ENCODE assay signal across 20 cellular contexts in genomic region chr12:116528498-116528897, GRCh38. TPM values are rescaled to one million over a fixed set of nuclear protein-coding genes. Genes with fewer than 3 reads are reported as not detected.
DNase-seq lines count a peak whose midpoint lies in the region; ATAC-seq and TF ChIP-seq lines count a peak whose summit lies in the region.
"Had no signal": no experiment of that assay in that cellular context is flagged by ENCODE, and none has a peak within 500 bp of the region (broad histone marks: within the 10 kb centered on the region; RNA-seq: fewer than 3 reads in every experiment).

No MANE protein-coding gene starts in this region.

- no peaks in the 10 kb centered on the region for H3K27me3 ChIP-seq in SK-N-SH (ENCODE audit: insufficient read depth)
- no peaks in the 10 kb centered on the region for H3K27me3 ChIP-seq in breast epithelium
- no peaks in the 10 kb centered on the region for H3K27me3 ChIP-seq in vagina
- H3K27me3 ChIP-seq in WERI-Rb-1 (ENCODE audit: insufficient read depth, low read depth, severe bottlenecking), result no peaks in the 10 kb centered on the region
- H3K27me3 ChIP-seq: thyroid gland had no signal

- H3K4me3 ChIP-seq in SK-N-SH (ENCODE audit: low read depth in 2 of 2, low read length in 1 of 2) (no peak overlapping the region), breast epithelium (no peak overlapping the region), vagina (no peak overlapping the region), WERI-Rb-1 (ENCODE audit: low read depth, low read length) (no peak overlapping the region)
- H3K4me3 ChIP-seq: heart left ventricle, thyroid gland had no signal

- H3K36me3 ChIP-seq in SK-N-SH (replicated peaks in 1 of 2; ENCODE audit: control insufficient read depth in 1 of 2, insufficient read depth in 2 of 2, low read length in 1 of 2) (no peaks in the 10 kb centered on the region), breast epithelium (no peaks in the 10 kb centered on the region), vagina (no peaks in the 10 kb centered on the region), WERI-Rb-1 (no peaks in the 10 kb centered on the region)
- H3K36me3 ChIP-seq: heart left ventricle, thyroid gland had no signal

- H3K9me2 ChIP-seq in SK-N-SH, result no peaks in the 10 kb centered on the region

- peak overlapping the region in 1 of 2 experiments; percentile 97; a peak in 2 of 4 replicates for H3K27ac ChIP-seq in SK-N-SH (ENCODE audit: low read depth in 2 of 2, low read length in 1 of 2)
- H3K27ac ChIP-seq in breast epithelium, result peak overlapping the region; percentile 69 to 80
- peak overlapping the region; percentile 49 for H3K27ac ChIP-seq in vagina
- H3K27ac ChIP-seq in WERI-Rb-1, result no peak overlapping the region
- H3K27ac ChIP-seq: thyroid gland had no signal

- H3K9me3 ChIP-seq in SK-N-SH, result no peaks in the 10 kb centered on the region
- no peaks in the 10 kb centered on the region for H3K9me3 ChIP-seq in breast epithelium
- H3K9me3 ChIP-seq in vagina, result no peaks in the 10 kb centered on the region
- H3K9me3 ChIP-seq in WERI-Rb-1 (ENCODE audit: severe bottlenecking), result no peaks in the 10 kb centered on the region
- H3K9me3 ChIP-seq: heart left ventricle, thyroid gland had no signal

- no peaks in the 10 kb centered on the region for H4K20me1 ChIP-seq in SK-N-SH (ENCODE audit: insufficient read depth)

- peak in 1 of 2 experiments; percentile 24; a peak in 1 of 4 replicates for TF ChIP-seq EP300 in SK-N-SH (IDR thresholded peaks at IDR 0.05; ENCODE audit: borderline replicate concordance in 1 of 2, low read depth in 1 of 2, low read length in 1 of 2)

- 0 out of 2 replicates have a peak overlapping the region, but pooled peaks have one; percentile 11 for H3K4me2 ChIP-seq in SK-N-SH

- no peak overlapping the region for H3K9ac ChIP-seq in SK-N-SH

- peaks cover 21% of the 10 kb centered on the region for H3F3A ChIP-seq in SK-N-SH (replicated peaks; ENCODE audit: insufficient read depth)

- peaks cover 3 to 24% of the 10 kb centered on the region in 2 experiments; a peak in 3 of 4 replicates for H3K4me1 ChIP-seq in SK-N-SH (ENCODE audit: control insufficient read depth in 1 of 2, insufficient read depth in 2 of 2, low read depth in 1 of 2, low read length in 1 of 2)
- peaks cover 4 to 7% of the 10 kb centered on the region in 2 donors for H3K4me1 ChIP-seq in breast epithelium
- H3K4me1 ChIP-seq in vagina, result peaks cover 71% of the 10 kb centered on the region

- TF ChIP-seq POLR2A in breast epithelium (IDR thresholded peaks at IDR 0.05) (no peak), vagina (IDR thresholded peaks at IDR 0.05) (no peak)

- WGBS in SK-N-SH (ENCODE audit: low lambda C conversion rate), result 85% methylated on average over 1 of the region's 1 CpG

- POLR2A ChIA-PET in SK-N-SH (lab: Yijun Ruan, JAX), result no interaction called here

- TF ChIP-seq CTCF in SK-N-SH (IDR thresholded peaks at IDR 0.05) (no peak), breast epithelium (IDR thresholded peaks at IDR 0.05) (no peak), vagina (IDR thresholded peaks at IDR 0.05) (no peak), WERI-Rb-1 (IDR thresholded peaks at IDR 0.05; ENCODE audit: low read depth, low read length) (no peak)

- no peaks in the 10 kb centered on the region for H3K79me2 ChIP-seq in SK-N-SH (ENCODE audit: insufficient read depth)

- TF ChIP-seq RAD21 in SK-N-SH (IDR thresholded peaks at IDR 0.05; ENCODE audit: low read length), result no peak

- no peak for ATAC-seq in SK-N-SH treated with all-trans-retinoic acid at 6 μM for 48 hours
- ATAC-seq: effector memory CD8-positive, alpha-beta T cell; left lobe of liver; natural killer cell had no signal

- intact Hi-C loops in breast epithelium (cut with DNase I; ENCODE audit: low total_unique reads) (loop anchor here (10.0 kb wide), 1 partner anchor 74 kb away; no protein-coding TSS in a partner anchor), vagina (cut with DNase I) (loop anchor here (10.0 kb wide), 1 partner anchor 234 kb away; no protein-coding TSS in a partner anchor)

- no peak overlapping the region for H2AFZ ChIP-seq in SK-N-SH (ENCODE audit: low read depth)

- CTCF ChIA-PET in SK-N-SH (lab: Yijun Ruan, JAX), result no interaction called here

- DNase-seq in SK-N-SH (no peak), breast epithelium (ENCODE audit: low spot score in 2 of 2) (no peak), kidney tubule cell (ENCODE audit: low spot score) (peak; percentile 35), vagina (ENCODE audit: extremely low spot score in 2 of 2) (no peak), A172 (ENCODE audit: low spot score) (no peak), WERI-Rb-1 (no peak)
- DNase-seq in activated CD4-positive, CD25-positive, alpha-beta regulatory T cell treated with anti-CD3 and anti-CD28 coated beads, Interleukin-2, amount 50 U/mL, for 72 hours, result no peak
- DNase-seq: 8988T; activated CD8-positive, alpha-beta memory T cell treated with anti-CD3 and anti-CD28 coated beads for 24 hours; activated effector memory CD4-positive, alpha-beta T cell treated with Interleukin-2 at 50 U/mL for 16 hours; effector memory CD8-positive, alpha-beta T cell; heart left ventricle; natural killer cell; NCI-H1092 treated with DMSO at 0.1 percent for 48 hours; retina; stimulated activated CD4-positive, alpha-beta T cell treated with anti-CD3 and anti-CD28 coated beads, Interleukin-2, amount 100 ng/mL, for 24 hours; stimulated activated CD8-positive, alpha-beta memory T cell treated with anti-CD3 and anti-CD28 coated beads, Interleukin-4, amount 100 ng/mL, for 48 hours; thyroid gland had no signal

TF ChIP-seq in SK-N-SH, 30 proteins besides CTCF, POLR2A, EP300 and RAD21:
- TF ChIP-seq TCF12 (IDR thresholded peaks at IDR 0.05), result no peak
- peak; percentile 70 for TF ChIP-seq PBX3 (IDR thresholded peaks at IDR 0.05)
- TF ChIP-seq MAX (IDR thresholded peaks at IDR 0.05; ENCODE audit: low read depth), result no peak
- TF ChIP-seq GATA2 (CRISPR knock-in tag; IDR thresholded peaks at IDR 0.05), result no peak

TF ChIP-seq in SK-N-SH treated with all-trans-retinoic acid at 6 μM for 48 hours, 23 proteins besides CTCF, POLR2A, EP300 and RAD21:
- TF ChIP-seq ISL1 (CRISPR knock-in tag; IDR thresholded peaks at IDR 0.05) (no peak), ZNF8 (CRISPR knock-in tag; IDR thresholded peaks at IDR 0.05) (no peak), ESRRG (CRISPR knock-in tag; IDR thresholded peaks at IDR 0.05) (no peak), ZNF70 (CRISPR knock-in tag; IDR thresholded peaks at IDR 0.05) (no peak), ZFP3 (CRISPR knock-in tag; IDR thresholded peaks at IDR 0.05) (no peak), TCF4 (CRISPR knock-in tag; IDR thresholded peaks at IDR 0.05; ENCODE audit: borderline replicate concordance) (no peak), ZC3H10 (CRISPR knock-in tag; IDR thresholded peaks at IDR 0.05) (no peak), OSR1 (CRISPR knock-in tag; IDR thresholded peaks at IDR 0.05) (no peak), ZFP30 (CRISPR knock-in tag; IDR thresholded peaks at IDR 0.05) (no peak), POU6F1 (CRISPR knock-in tag; IDR thresholded peaks at IDR 0.05; ENCODE audit: borderline replicate concordance, low read depth) (no peak), ZNF565 (CRISPR knock-in tag; conservative IDR thresholded peaks at IDR 0.05; ENCODE audit: low read depth) (no peak), SNAI2 (CRISPR knock-in tag; IDR thresholded peaks at IDR 0.05) (no peak), GLIS3 (CRISPR knock-in tag; IDR thresholded peaks at IDR 0.05) (no peak), CSDC2 (CRISPR knock-in tag; IDR thresholded peaks at IDR 0.05) (no peak)

RNA-seq across cellular contexts. Expression of gene MAP1LC3B2, which starts 30.7 kb away (rescaled TPM):
- 0.76 and 0.81 TPM in 2 replicates for polyA plus RNA-seq in SK-N-SH (2012; rRNA removed)
- polyA plus RNA-seq in SK-N-SH (2012; cell fraction: cytosol; rRNA removed), result 1.4 and 3.6 TPM in 2 replicates
- polyA plus RNA-seq in SK-N-SH (2012; cell fraction: nucleus; rRNA removed), result 3.6 and 4.3 TPM in 2 replicates
- total RNA-seq in breast epithelium (1 to 10 TPM in 2 of 3 donors, under 1 TPM in 1; 0.98 to 8.5 (median 1.1) TPM), vagina (not detected)
- 1.8 TPM in 1 of 2 replicates, not detected in the other for total RNA-seq in A172 (2014; rRNA removed; shearing (Covaris generic))
- total RNA-seq: left lobe of liver had no signal
